ENCODE assay signal across 24 cellular contexts in the genomic region with DNA sequence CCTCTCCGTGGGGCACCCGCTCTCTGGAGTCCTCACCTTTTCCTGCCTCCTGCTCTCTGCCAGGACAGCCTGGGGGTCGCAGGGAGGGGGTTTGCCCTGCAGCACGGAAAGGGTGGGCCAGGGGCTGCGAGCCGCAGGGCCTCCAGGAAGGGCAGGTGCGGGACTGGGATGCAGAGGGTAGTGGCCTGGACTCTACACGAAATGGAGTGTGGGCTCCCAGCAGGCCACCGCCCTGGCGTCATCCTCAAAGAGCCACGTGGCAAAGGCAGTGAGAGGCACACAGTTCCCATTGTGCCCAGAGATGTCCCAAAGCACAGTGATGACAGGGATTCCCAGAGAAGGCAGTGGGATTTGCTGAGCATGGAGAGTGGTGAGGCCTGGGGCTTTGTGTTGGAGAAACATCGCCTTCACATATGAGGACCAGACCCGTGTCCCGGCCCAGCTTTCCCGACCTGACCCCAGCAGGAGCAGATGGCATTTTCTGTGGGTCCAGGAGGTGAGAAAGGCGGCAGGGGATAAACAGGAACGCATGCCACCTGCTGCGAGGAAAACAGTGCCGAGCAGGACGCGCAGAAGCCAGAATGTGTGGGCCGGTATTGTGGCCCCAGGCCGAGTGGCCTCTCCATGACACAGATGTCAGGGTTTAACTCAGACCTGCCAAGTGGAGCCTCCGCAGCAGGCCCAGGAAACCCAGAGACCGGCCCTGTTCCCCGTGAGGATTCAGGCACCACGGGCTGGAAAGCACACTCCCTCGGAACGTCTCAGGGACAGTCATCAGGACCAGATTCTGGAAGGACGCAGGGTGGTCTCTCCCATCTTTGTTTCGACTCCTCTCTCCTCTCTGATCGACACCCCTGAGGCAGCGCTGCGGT.
"Had no signal": no experiment of that assay in that cellular context is flagged by ENCODE, and none has a peak within 500 bp of the region (broad histone marks: within the 10 kb centered on the region; RNA-seq: fewer than 3 reads in every experiment).

No MANE protein-coding gene starts in this region.

- H3K4me3 ChIP-seq: breast epithelium had no signal

- H3K36me3 ChIP-seq: breast epithelium had no signal

- H3K27ac ChIP-seq: KMS-11, RWPE1 had no signal

- DNase-seq: activated CD4-positive, alpha-beta T cell treated with anti-CD3 and anti-CD28 coated beads for 48 hours; activated CD4-positive, alpha-beta T cell treated with anti-CD3 and anti-CD28 coated beads, Interleukin-2, amount 50 U/mL, for 4 hours; activated CD4-positive, CD25-positive, alpha-beta regulatory T cell treated with anti-CD3 and anti-CD28 coated beads, Interleukin-2, amount 50 U/mL, for 72 hours; activated CD8-positive, alpha-beta memory T cell treated with anti-CD3 and anti-CD28 coated beads, Interleukin-2, amount 50 U/mL, for 48 hours; activated CD8-positive, alpha-beta T cell treated with anti-CD3 and anti-CD28 coated beads, Interleukin-2, amount 10 ng/mL, durations not matched to agents 7 days and 5 days; activated naive CD4-positive, alpha-beta T cell treated with anti-CD3 and anti-CD28 coated beads, Interleukin-2, amount 50 U/mL, for 16 hours; activated naive CD8-positive, alpha-beta T cell treated with anti-CD3 and anti-CD28 coated beads, Interleukin-2, amount 10 ng/mL, durations not matched to agents 7 days and 5 days; activated T-cell treated with anti-CD3 and anti-CD28 coated beads, Interleukin-2, amount 50 U/mL, for 1 hour; aorta; NCI-H1092 treated with DMSO at 0.1 percent for 48 hours; NCI-H1417 treated with DMSO at 0.1 percent for 48 hours; NCI-H1694; NCI-H2029; NCI-H510A treated with DMSO at 0.1 percent for 48 hours; NCI-H69; NK-92 treated with Interleukin-12 subunit alpha and Interleukin-12 subunit beta, amount 100 ng/mL, for 24 hours; OCI-M1; SHP77 treated with DMSO at 0.1 percent for 48 hours had no signal

- H3K4me3 Mint-ChIP-seq: activated CD8-positive, alpha-beta T cell treated with anti-CD3 and anti-CD28 coated beads, Interleukin-2, amount 10 ng/mL, durations not matched to agents 7 days and 5 days; activated naive CD8-positive, alpha-beta T cell treated with anti-CD3 and anti-CD28 coated beads, Interleukin-2, amount 10 ng/mL, durations not matched to agents 7 days and 5 days; T-helper 1 cell treated with Interleukin-12 subunit alpha and Interleukin-12 subunit beta and Interleukin-4 antibody, amounts not matched to agents 30 μg/mL and 1 μg/mL, for 36 hours; WTC11 had no signal

- H3K27me3 Mint-ChIP-seq: activated naive CD8-positive, alpha-beta T cell treated with anti-CD3 and anti-CD28 coated beads, Interleukin-2, amount 10 ng/mL, durations not matched to agents 7 days and 5 days had no signal

- H3K4me1 Mint-ChIP-seq: activated naive CD8-positive, alpha-beta T cell treated with anti-CD3 and anti-CD28 coated beads, Interleukin-2, amount 10 ng/mL, durations not matched to agents 7 days and 5 days; WTC11 had no signal

- ATAC-seq: activated CD8-positive, alpha-beta T cell treated with anti-CD3 and anti-CD28 coated beads, Interleukin-2, amount 10 ng/mL, durations not matched to agents 7 days and 5 days; Panc1; WTC11 had no signal

- H3K9ac ChIP-seq: KMS-11 had no signal

- H3K4me1 ChIP-seq: breast epithelium had no signal

- H3K4me2 ChIP-seq: KMS-11 had no signal

- H3K27ac Mint-ChIP-seq: activated CD8-positive, alpha-beta T cell treated with anti-CD3 and anti-CD28 coated beads, Interleukin-2, amount 10 ng/mL, durations not matched to agents 7 days and 5 days; activated naive CD8-positive, alpha-beta T cell treated with anti-CD3 and anti-CD28 coated beads, Interleukin-2, amount 10 ng/mL, durations not matched to agents 7 days and 5 days; T-helper 1 cell treated with Interleukin-12 subunit alpha and Interleukin-12 subunit beta and Interleukin-4 antibody, amounts not matched to agents 30 μg/mL and 1 μg/mL, for 36 hours; WTC11 had no signal
